9 cellular contexts compared by ENCODE assay signal in genomic region chr3:182913889-182914288, GRCh38.
DNase-seq lines count a peak whose midpoint lies in the region; ATAC-seq lines count a peak whose summit lies in the region.
"Had no signal": no experiment of that assay in that cellular context is flagged by ENCODE, and none has a peak within 500 bp of the region (broad histone marks: within the 10 kb centered on the region; RNA-seq: fewer than 3 reads in every experiment).

No MANE protein-coding gene starts in this region.

- H3K27me3 Mint-ChIP-seq in activated T-cell treated with anti-CD3 and anti-CD28 coated beads, Interleukin-2, amount 50 U/mL, for 24 hours, result no peaks in the 10 kb centered on the region

- no peak overlapping the region for H3K4me3 Mint-ChIP-seq in activated T-cell treated with anti-CD3 and anti-CD28 coated beads, Interleukin-2, amount 50 U/mL, for 24 hours
- no peak overlapping the region for H3K4me3 Mint-ChIP-seq in stimulated activated effector memory CD8-positive, alpha-beta T cell treated with anti-CD3 and anti-CD28 coated beads, Interleukin-12 subunit alpha, Interleukin-12 subunit beta, amount 100 ng/mL, for 72 hours

- H3K9me3 Mint-ChIP-seq in activated T-cell treated with anti-CD3 and anti-CD28 coated beads, Interleukin-2, amount 50 U/mL, for 24 hours, result no peaks in the 10 kb centered on the region
- no peaks in the 10 kb centered on the region for H3K9me3 Mint-ChIP-seq in stimulated activated effector memory CD8-positive, alpha-beta T cell treated with anti-CD3 and anti-CD28 coated beads, Interleukin-12 subunit alpha, Interleukin-12 subunit beta, amount 100 ng/mL, for 72 hours

- H3K4me1 Mint-ChIP-seq in activated T-cell treated with anti-CD3 and anti-CD28 coated beads, Interleukin-2, amount 50 U/mL, for 24 hours (ENCODE audit: low read depth), result peaks cover 55% of the 10 kb centered on the region
- peaks cover 49% of the 10 kb centered on the region for H3K4me1 Mint-ChIP-seq in stimulated activated effector memory CD8-positive, alpha-beta T cell treated with anti-CD3 and anti-CD28 coated beads, Interleukin-12 subunit alpha, Interleukin-12 subunit beta, amount 100 ng/mL, for 72 hours

- DNase-seq in activated T-cell treated with anti-CD3 and anti-CD28 coated beads, Interleukin-2, amount 50 U/mL, for 24 hours, result no peak
- DNase-seq in activated T-cell treated with anti-CD3 and anti-CD28 coated beads, Interleukin-2, amount 50 U/mL, for 1 hour, result no peak
- DNase-seq in NCI-H2107 (lab: John Stamatoyannopoulos, UW) (peak; percentile 83), midbrain (lab: John Stamatoyannopoulos, UW) (no peak), hypothalamus (lab: John Stamatoyannopoulos, UW) (no peak)
- DNase-seq in stimulated activated effector memory CD8-positive, alpha-beta T cell treated with anti-CD3 and anti-CD28 coated beads, Interleukin-12 subunit alpha, Interleukin-12 subunit beta, amount 100 ng/mL, for 72 hours (ENCODE audit: low spot score in 2 of 2), result no peak
- DNase-seq in activated CD4-positive, CD25-positive, alpha-beta regulatory T cell treated with anti-CD3 and anti-CD28 coated beads, Interleukin-2, amount 50 U/mL, for 72 hours, result no peak
- DNase-seq: MV-4-11 had no signal

- H3K27ac Mint-ChIP-seq in activated T-cell treated with anti-CD3 and anti-CD28 coated beads, Interleukin-2, amount 50 U/mL, for 24 hours, result peak overlapping the region; percentile 82
- peak overlapping the region; percentile 40 for H3K27ac Mint-ChIP-seq in stimulated activated effector memory CD8-positive, alpha-beta T cell treated with anti-CD3 and anti-CD28 coated beads, Interleukin-12 subunit alpha, Interleukin-12 subunit beta, amount 100 ng/mL, for 72 hours

- peak; percentile 75 for ATAC-seq in HG02763 (IDR thresholded peaks at IDR 0.05; ENCODE audit: unreplicated experiment)
- peak; percentile 35 for ATAC-seq in stimulated activated effector memory CD8-positive, alpha-beta T cell treated with anti-CD3 and anti-CD28 coated beads, Interleukin-12 subunit alpha, Interleukin-12 subunit beta, amount 100 ng/mL, for 72 hours

- H3K36me3 Mint-ChIP-seq in activated T-cell treated with anti-CD3 and anti-CD28 coated beads, Interleukin-2, amount 50 U/mL, for 24 hours (ENCODE audit: low read depth), result peaks cover 45% of the 10 kb centered on the region
- H3K36me3 Mint-ChIP-seq in stimulated activated effector memory CD8-positive, alpha-beta T cell treated with anti-CD3 and anti-CD28 coated beads, Interleukin-12 subunit alpha, Interleukin-12 subunit beta, amount 100 ng/mL, for 72 hours, result peaks cover 52% of the 10 kb centered on the region
